15 cellular contexts compared by ENCODE assay signal in the genomic region with DNA sequence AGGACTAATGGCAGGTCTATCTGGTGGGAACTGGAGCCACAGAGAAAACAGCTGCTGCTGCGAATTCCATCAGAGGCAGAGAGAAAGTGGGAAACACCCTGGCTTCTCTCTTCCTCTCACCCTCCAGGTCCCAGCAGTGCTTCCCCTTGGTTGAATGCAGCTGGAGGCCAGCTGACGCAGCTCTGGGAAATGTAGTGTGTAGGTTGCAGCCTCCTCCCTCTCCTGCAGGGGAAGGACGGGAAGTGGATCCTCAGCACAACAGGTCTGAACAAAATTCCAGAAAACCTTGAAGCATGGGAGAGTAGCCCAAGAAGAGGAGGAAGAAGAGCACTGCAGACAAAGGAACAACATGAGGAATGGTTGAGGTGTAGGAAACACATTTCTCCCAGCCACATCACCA.
DNase-seq lines count a peak whose midpoint lies in the region; ATAC-seq, FAIRE-seq and TF ChIP-seq lines count a peak whose summit lies in the region.
"Had no signal": no experiment of that assay in that cellular context is flagged by ENCODE, and none has a peak within 500 bp of the region (broad histone marks: within the 10 kb centered on the region; RNA-seq: fewer than 3 reads in every experiment).

No MANE protein-coding gene starts in this region.

- ATAC-seq in GM19395 (IDR thresholded peaks at IDR 0.05; ENCODE audit: unreplicated experiment) = no peak
- no peak for ATAC-seq in activated CD4-positive, CD25-positive, alpha-beta regulatory T cell treated with anti-CD3 and anti-CD28 coated beads, Interleukin-2, amount 50 U/mL, for 24 hours

- dilution Hi-C loops in keratinocyte (cut with MboI; ENCODE audit: extremely low pct_ligation_motif_present, low sequenced_read_pairs) = no loop called here

- no peak overlapping the region for H2AFZ ChIP-seq in keratinocyte (ENCODE audit: control insufficient read depth, low read length)

- H3K27ac ChIP-seq in keratinocyte (ENCODE audit: control insufficient read depth, insufficient read depth, low read length) = no peak overlapping the region

- H3K4me2 ChIP-seq in keratinocyte (ENCODE audit: control insufficient read depth, extremely low read depth, insufficient read depth, low read depth, low read length) = no peak overlapping the region

- H3K4me3 ChIP-seq in bronchial epithelial cell (ENCODE audit: low read depth, low read length) (no peak overlapping the region), keratinocyte (ENCODE audit: control insufficient read depth in 2 of 3, extremely low read depth in 1 of 3, insufficient read depth in 2 of 3, low read depth in 1 of 3, low read length in 3 of 3) (no peak overlapping the region)

- H3K27me3 ChIP-seq in bronchial epithelial cell (ENCODE audit: control insufficient read depth, insufficient read depth, low read length) = no peaks in the 10 kb centered on the region
- peaks cover 3% of the 10 kb centered on the region for H3K27me3 ChIP-seq in keratinocyte (ENCODE audit: control insufficient read depth, extremely low read depth, insufficient read depth, low read length)

- no peaks in the 10 kb centered on the region for H3K9me3 ChIP-seq in keratinocyte (ENCODE audit: control insufficient read depth, low read depth, low read length)

- no peaks in the 10 kb centered on the region for H4K20me1 ChIP-seq in keratinocyte (ENCODE audit: control insufficient read depth, extremely low read depth, insufficient read depth, low read length)

- TF ChIP-seq CTCF in bronchial epithelial cell (IDR thresholded peaks at IDR 0.05; ENCODE audit: insufficient read depth, low read length, severe bottlenecking) (no peak), keratinocyte (optimal IDR thresholded peaks at IDR 0.05 in 1 of 3, IDR thresholded peaks at IDR 0.05 in 1 of 3, conservative IDR thresholded peaks at IDR 0.05 in 1 of 3; ENCODE audit: extremely low read depth in 1 of 3, insufficient read depth in 2 of 3, low read length in 3 of 3) (peak in 1 of 3 experiments; percentile 40)

- H3K36me3 ChIP-seq in bronchial epithelial cell (ENCODE audit: control insufficient read depth, insufficient read depth, low read length) (no peaks in the 10 kb centered on the region), keratinocyte (ENCODE audit: control insufficient read depth in 2 of 2, extremely low read depth in 1 of 2, insufficient read depth in 2 of 2, low read length in 2 of 2) (no peaks in the 10 kb centered on the region)

- H3K9ac ChIP-seq in keratinocyte (ENCODE audit: control insufficient read depth, extremely low read depth, insufficient read depth, low read length) = no peak overlapping the region

- FAIRE-seq in bronchial epithelial cell (lab: Jason Lieb, UNC) = peak; percentile 43
- FAIRE-seq in keratinocyte (lab: Jason Lieb, UNC) = peak; percentile 59
- FAIRE-seq: A204.1, GM19239 had no signal

- H3K79me2 ChIP-seq in keratinocyte (ENCODE audit: control insufficient read depth, insufficient read depth, low read length) = no peaks in the 10 kb centered on the region

- DNase-seq in AG08395 (ENCODE audit: low spot score) (peak; percentile 12), ELR (ENCODE audit: low read depth) (peak; percentile 1), bronchial epithelial cell (ENCODE audit: low read depth) (peak; percentile 5), keratinocyte (ENCODE audit: low read depth, low spot score) (no peak)
- DNase-seq in activated naive CD4-positive, alpha-beta T cell treated with anti-CD3 and anti-CD28 coated beads, Interleukin-2, amount 50 U/mL, for 16 hours = no peak
- DNase-seq: DMS 273 treated with DMSO at 0.1 percent for 48 hours; HCEC 1CT; NCI-H1417; NCI-H1930; NK-92 treated with Interleukin-12 subunit alpha and Interleukin-12 subunit beta, amount 100 ng/mL, for 24 hours; SHP77 treated with DMSO at 0.1 percent for 48 hours had no signal

- no peaks in the 10 kb centered on the region for H3K9me1 ChIP-seq in keratinocyte (ENCODE audit: control insufficient read depth, extremely low read depth, insufficient read depth, low read length)

- H3K4me1 ChIP-seq in keratinocyte (ENCODE audit: control insufficient read depth, extremely low read depth, insufficient read depth, low read length) = no peaks in the 10 kb centered on the region

Comparison
In these comparisons a context has a peak if more than half of its experiments do, and no peak if none do; other contexts are left out.
1. DNase-seq: peak in AG08395 (single experiment), ELR (single experiment) and bronchial epithelial cell (single experiment); none in keratinocyte (single experiment) and activated naive CD4-positive, alpha-beta T cell treated with anti-CD3 and anti-CD28 coated beads, Interleukin-2, amount 50 U/mL, for 16 hours (single experiment).